In the genomic region with DNA sequence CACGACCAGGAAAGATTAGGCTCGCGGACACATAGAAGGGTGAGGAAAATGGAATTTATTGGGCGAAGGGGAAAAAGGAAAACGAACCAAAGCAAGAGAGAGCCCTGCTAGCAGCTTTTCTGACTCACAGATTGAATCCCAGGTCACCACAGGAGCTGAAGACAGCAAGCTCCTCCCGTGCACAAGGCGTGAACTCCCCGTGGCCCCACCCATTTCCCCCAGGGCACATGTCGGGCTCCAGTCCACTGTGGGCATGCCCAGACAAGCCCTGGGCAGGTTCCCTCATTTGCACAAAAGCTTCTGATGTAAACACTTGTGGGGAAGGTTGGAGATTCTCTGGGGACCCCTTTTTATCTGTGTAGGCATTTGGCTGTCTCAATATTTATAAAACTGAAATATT, we compare ENCODE assay signal across 10 cellular contexts.
DNase-seq lines count a peak whose midpoint lies in the region; ATAC-seq and TF ChIP-seq lines count a peak whose summit lies in the region.
"Had no signal": no experiment of that assay in that cellular context is flagged by ENCODE, and none has a peak within 500 bp of the region (broad histone marks: within the 10 kb centered on the region; RNA-seq: fewer than 3 reads in every experiment).

No MANE protein-coding gene starts in this region.

- H3K4me3 Mint-ChIP-seq in Calu3 (ENCODE audit: low read depth, unreplicated experiment): peak overlapping the region; percentile 57
- H3K4me3 Mint-ChIP-seq in stimulated activated naive B cell treated with anti-CD40 and anti-IgM and Interleukin-4, amounts not matched to agents 10 μg/mL and 1 μg/mL and 100 μg/mL, for 72 hours: no peak overlapping the region
- H3K4me3 Mint-ChIP-seq: naive thymus-derived CD4-positive, alpha-beta T cell had no signal

- ATAC-seq in GM21367 (IDR thresholded peaks at IDR 0.05; ENCODE audit: unreplicated experiment) (peak; percentile 75), heart left ventricle (peak; percentile 44 to 93 (median 90))
- peak; percentile 82 to 92 for ATAC-seq in stimulated activated naive B cell treated with anti-CD40 and anti-IgM and Interleukin-4, amounts not matched to agents 10 μg/mL and 1 μg/mL and 100 μg/mL, for 72 hours (replicated peaks)
- ATAC-seq: naive thymus-derived CD4-positive, alpha-beta T cell had no signal

- TF ChIP-seq POLR2A in heart left ventricle (IDR thresholded peaks at IDR 0.05): no peak

- H3K27ac ChIP-seq in heart left ventricle: peak overlapping the region in 7 of 12 donors; percentile 11 to 39 (median 23)
- H3K27ac ChIP-seq: KMS-11 had no signal

- no peaks in the 10 kb centered on the region for H3K27me3 ChIP-seq in heart left ventricle

- no peaks in the 10 kb centered on the region for H3K9me3 Mint-ChIP-seq in Calu3 (ENCODE audit: low read depth, unreplicated experiment)
- no peaks in the 10 kb centered on the region for H3K9me3 Mint-ChIP-seq in stimulated activated naive B cell treated with anti-CD40 and anti-IgM and Interleukin-4, amounts not matched to agents 10 μg/mL and 1 μg/mL and 100 μg/mL, for 72 hours
- H3K9me3 Mint-ChIP-seq: naive thymus-derived CD4-positive, alpha-beta T cell had no signal

- in situ Hi-C loops in KBM-7 (cut with MboI; ENCODE audit: low pct_unique_long_range_greater_than_20kb, low sequenced_read_pairs): no loop called here

- no peaks in the 10 kb centered on the region for H3K9me3 ChIP-seq in heart left ventricle

- DNase-seq in Calu3 (peak; percentile 95), KBM-7 (peak; percentile 70), T1000 (lab: John Stamatoyannopoulos, UW) (peak; percentile 52), heart left ventricle (peak; percentile 54 to 80 (median 72)), activated T-cell treated with anti-CD3 and anti-CD28 coated beads for 4 hours (no peak), NCI-H1092 (lab: John Stamatoyannopoulos, UW) (no peak)
- DNase-seq in stimulated activated naive B cell treated with anti-CD40 and anti-IgM and Interleukin-4, amounts not matched to agents 10 μg/mL and 1 μg/mL and 100 μg/mL, for 72 hours: peak; percentile 21

- intact Hi-C loops in Calu3 (cut with micrococcal nuclease; ENCODE audit: unreplicated experiment): no loop called here
- intact Hi-C loops in heart left ventricle (cut with DNase I): no loop called here

- 17 to 47% (median 40%) methylated on average over 9 of the region's 9 CpGs for WGBS in heart left ventricle, 4 donors

- no peaks in the 10 kb centered on the region for H3K27me3 Mint-ChIP-seq in Calu3 (ENCODE audit: unreplicated experiment)
- peaks cover 0 to 10% of the 10 kb centered on the region in 2 donors for H3K27me3 Mint-ChIP-seq in stimulated activated naive B cell treated with anti-CD40 and anti-IgM and Interleukin-4, amounts not matched to agents 10 μg/mL and 1 μg/mL and 100 μg/mL, for 72 hours

- H3K4me1 ChIP-seq in heart left ventricle: peaks cover 0 to 48% (median 15%) of the 10 kb centered on the region in 12 donors

- peak overlapping the region in 4 of 12 donors; percentile 18 to 26 (median 22) for H3K4me3 ChIP-seq in heart left ventricle

- TF ChIP-seq CTCF in Calu3 (IDR thresholded peaks at IDR 0.05; ENCODE audit: unreplicated experiment) (no peak), heart left ventricle (IDR thresholded peaks at IDR 0.05) (no peak)

- CTCF ChIA-PET in Calu3 (lab: Charles Lee): interaction anchor here (0.7 kb wide), 1 partner anchor 289 kb away, joined by 3 read pairs; no protein-coding TSS in a partner anchor

- no TSS peak for BruUV-seq in Calu3 (replicated peaks; lab: Mats Ljungman, UMichigan)

- H3K4me1 Mint-ChIP-seq in Calu3 (ENCODE audit: low read depth, unreplicated experiment): peaks cover 7% of the 10 kb centered on the region
- H3K4me1 Mint-ChIP-seq in stimulated activated naive B cell treated with anti-CD40 and anti-IgM and Interleukin-4, amounts not matched to agents 10 μg/mL and 1 μg/mL and 100 μg/mL, for 72 hours: no peaks in the 10 kb centered on the region

- no peaks in the 10 kb centered on the region for H3K36me3 ChIP-seq in heart left ventricle

- H3K27ac Mint-ChIP-seq in Calu3 (ENCODE audit: unreplicated experiment): peak overlapping the region; percentile 40
- H3K27ac Mint-ChIP-seq in stimulated activated naive B cell treated with anti-CD40 and anti-IgM and Interleukin-4, amounts not matched to agents 10 μg/mL and 1 μg/mL and 100 μg/mL, for 72 hours: no peak overlapping the region
- H3K27ac Mint-ChIP-seq: naive thymus-derived CD4-positive, alpha-beta T cell had no signal

- no peaks in the 10 kb centered on the region for H3K36me3 Mint-ChIP-seq in Calu3 (ENCODE audit: insufficient read depth, unreplicated experiment)
- H3K36me3 Mint-ChIP-seq in stimulated activated naive B cell treated with anti-CD40 and anti-IgM and Interleukin-4, amounts not matched to agents 10 μg/mL and 1 μg/mL and 100 μg/mL, for 72 hours: no peaks in the 10 kb centered on the region
- H3K36me3 Mint-ChIP-seq: naive thymus-derived CD4-positive, alpha-beta T cell had no signal

Comparison
In these comparisons a context has a peak if more than half of its experiments do, and no peak if none do; other contexts are left out.
1. DNase-seq: peak in Calu3 (single experiment), KBM-7 (single experiment), T1000 (single experiment), heart left ventricle (5 of 5) and stimulated activated naive B cell treated with anti-CD40 and anti-IgM and Interleukin-4, amounts not matched to agents 10 μg/mL and 1 μg/mL and 100 μg/mL, for 72 hours (single experiment); none in activated T-cell treated with anti-CD3 and anti-CD28 coated beads for 4 hours (single experiment) and NCI-H1092 (single experiment).
2. Peak in every context shown above with its lines, with median percentiles within 50 percentile points of each other: ATAC-seq.